Comparison of ENCODE assay signal across 1 cellular context in the genomic region with DNA sequence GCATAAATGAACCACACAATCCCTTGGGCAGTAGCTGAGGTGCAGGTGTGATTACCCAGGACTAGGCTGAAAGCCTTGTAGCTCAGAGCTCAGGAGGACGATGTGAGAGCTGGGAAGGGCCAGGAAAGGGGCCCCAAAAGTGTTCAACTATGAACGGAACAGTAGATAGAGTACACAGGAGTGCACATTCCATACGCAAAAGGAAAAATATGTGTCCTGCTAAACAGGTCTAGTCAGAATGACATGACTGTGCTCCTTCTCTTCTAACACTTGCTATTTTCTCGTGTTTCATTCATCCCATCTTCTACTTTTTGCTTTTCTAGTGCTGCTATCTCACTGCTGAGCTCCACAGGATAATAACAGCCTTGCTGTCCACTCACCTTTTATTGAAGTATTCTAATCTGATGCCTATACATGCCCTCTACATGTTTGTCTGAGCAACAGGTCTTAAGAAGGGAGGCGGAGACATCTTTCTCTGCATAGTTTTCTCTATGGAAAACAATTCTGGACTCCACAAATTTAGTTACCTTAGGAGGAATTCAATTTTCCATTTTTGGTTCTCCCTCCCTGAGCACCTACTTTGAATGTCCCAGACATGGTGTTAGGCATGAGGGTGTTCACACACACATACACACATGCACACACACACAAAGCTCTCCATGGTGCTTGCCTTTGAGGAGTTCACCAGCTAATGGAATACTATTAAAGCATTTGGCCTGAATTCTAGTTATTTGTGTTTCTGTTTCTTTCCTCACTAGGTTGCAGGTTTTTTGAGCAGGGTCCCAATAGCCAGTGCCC.
TF ChIP-seq lines count a peak whose summit lies in the region.

No MANE protein-coding gene starts in this region.

TF ChIP-seq in H1, 55 proteins besides CTCF, POLR2A, EP300 and RAD21:
- TF ChIP-seq CREB1 (IDR thresholded peaks at IDR 0.05): no peak
- no peak for TF ChIP-seq NRF1 (IDR thresholded peaks at IDR 0.05; ENCODE audit: low read depth, low read length)
- TF ChIP-seq EZH2 (IDR thresholded peaks at IDR 0.05; ENCODE audit: low read depth, low read length, severe bottlenecking): no peak
- no peak for TF ChIP-seq SUZ12 (IDR thresholded peaks at IDR 0.05; ENCODE audit: low read length)
- TF ChIP-seq SAP30 (IDR thresholded peaks at IDR 0.05; ENCODE audit: insufficient read depth, insufficient replicate concordance, low read length): no peak
- TF ChIP-seq TAF7 (optimal IDR thresholded peaks at IDR 0.05; ENCODE audit: borderline replicate concordance, low read depth, low read length): no peak
- TF ChIP-seq TCF12 (IDR thresholded peaks at IDR 0.05; ENCODE audit: low read depth, low read length): no peak
- TF ChIP-seq CBX5 (IDR thresholded peaks at IDR 0.05; ENCODE audit: low read depth, low read length): no peak
- no peak for TF ChIP-seq MAFK (IDR thresholded peaks at IDR 0.05; ENCODE audit: low read depth, low read length)
- TF ChIP-seq RXRA (IDR thresholded peaks at IDR 0.05; ENCODE audit: insufficient read depth, low read depth, low read length): no peak
TF ChIP-seq in H1: peak in this region for 0.
